Comparison of ENCODE assay signal across 8 cellular contexts in genomic region chr13:53151692-53152421, GRCh38.
DNase-seq lines count a peak whose midpoint lies in the region; ATAC-seq, FAIRE-seq and TF ChIP-seq lines count a peak whose summit lies in the region.

No MANE protein-coding gene starts in this region.

- H3K23ac ChIP-seq in H1 (ENCODE audit: insufficient read length), result no peak overlapping the region

- POLR2A ChIA-PET in H1 (lab: Charles Lee; ENCODE audit: partially characterized antibody), result interaction anchor here (0.7 kb wide), 1 partner anchor 513 kb away, joined by 3 read pairs; no protein-coding TSS in a partner anchor
- POLR2A ChIA-PET in naive thymus-derived CD4-positive, alpha-beta T cell (lab: Charles Lee), result no interaction called here

- CTCF ChIA-PET in H1 (lab: Charles Lee; ENCODE audit: partially characterized antibody), result interaction anchor here (0.6 to 5.3 kb wide), 68 partner anchors 9 to 487 kb away, joined by 3 to 50 read pairs (median 4); partner anchors contain the start of gene PCDH8
- CTCF ChIA-PET in naive thymus-derived CD4-positive, alpha-beta T cell (lab: Charles Lee), result no interaction called here

- H3K27me3 ChIP-seq in H1 (replicated peaks in 1 of 4; ENCODE audit: control insufficient read depth in 3 of 4, extremely low read depth in 1 of 4, insufficient read depth in 3 of 4, low read length in 3 of 4), result no peaks in the 10 kb centered on the region
- no peaks in the 10 kb centered on the region for H3K27me3 ChIP-seq in naive thymus-derived CD4-positive, alpha-beta T cell (ENCODE audit: control insufficient read depth in 2 of 2, insufficient read depth in 2 of 2, low read length in 2 of 2)

- peak; percentile 45 to 93 (median 86) for TF ChIP-seq CTCF in H1 (IDR thresholded peaks at IDR 0.05; ENCODE audit: control extremely low read depth in 1 of 3, insufficient read depth in 1 of 3, low read depth in 1 of 3, low read length in 3 of 3)

- no peak overlapping the region for H2AFZ ChIP-seq in H1 (ENCODE audit: low read length)

- H3K4me2 ChIP-seq in H1 (ENCODE audit: insufficient read depth in 1 of 2, low read depth in 2 of 2, low read length in 2 of 2), result no peak overlapping the region

- no peak overlapping the region for H2BK20ac ChIP-seq in H1 (ENCODE audit: low read length)

- TF ChIP-seq POLR2A in GM12891 (IDR thresholded peaks at IDR 0.05; ENCODE audit: low read depth, low read length), result no peak
- TF ChIP-seq POLR2A in H1 (IDR thresholded peaks at IDR 0.05; ENCODE audit: control extremely low read depth in 1 of 2, low read depth in 2 of 2, low read length in 2 of 2), result no peak

- H2AK5ac ChIP-seq in H1 (ENCODE audit: low read depth, low read length), result no peak overlapping the region

- no peak overlapping the region for H3K4ac ChIP-seq in H1 (replicated peaks; ENCODE audit: insufficient read length, low read depth, low read length)

- TF ChIP-seq RAD21 in H1 (IDR thresholded peaks at IDR 0.05 in 1 of 2, conservative IDR thresholded peaks at IDR 0.05 in 1 of 2; ENCODE audit: low read depth in 2 of 2, low read length in 2 of 2), result peak; percentile 94 to 95

- no peak overlapping the region for H4K91ac ChIP-seq in H1 (replicated peaks; ENCODE audit: insufficient read length, low read length)

- DNase-seq in AG20443 (ENCODE audit: low spot score) (peak; percentile 26), GM12891 (ENCODE audit: insufficient read length, low spot score) (peak; percentile 11), MV-4-11 (lab: John Stamatoyannopoulos, UW) (peak; percentile 66), SK-N-DZ (ENCODE audit: low spot score) (peak; percentile 45), H1 (ENCODE audit: low read depth in 1 of 2, low spot score in 2 of 2) (peak; percentile 27 to 78), RCC 7860 (ENCODE audit: low spot score) (no peak)
- DNase-seq in naive thymus-derived CD4-positive, alpha-beta T cell, result peak in 2 of 9 donors; percentile 1 to 4

- H3K23me2 ChIP-seq in H1 (ENCODE audit: low read depth, low read length), result no peaks in the 10 kb centered on the region

- no peaks in the 10 kb centered on the region for H3K79me2 ChIP-seq in H1 (ENCODE audit: control insufficient read depth in 1 of 2, insufficient read depth in 2 of 2, low read length in 2 of 2)

- no peak overlapping the region for H3K27ac Mint-ChIP-seq in naive thymus-derived CD4-positive, alpha-beta T cell

- H3K14ac ChIP-seq in H1 (ENCODE audit: insufficient read length), result no peak overlapping the region

- no peak overlapping the region for H4K5ac ChIP-seq in H1 (ENCODE audit: insufficient read length, low read depth, low read length)

- intact Hi-C loops in naive thymus-derived CD4-positive, alpha-beta T cell (cut with micrococcal nuclease), result loop anchor here in 1 of 2 donors (5.0 kb wide), 2 partner anchors 485 to 540 kb away; no protein-coding TSS in a partner anchor

- H3K27me3 Mint-ChIP-seq in naive thymus-derived CD4-positive, alpha-beta T cell, result peaks cover 0 to 24% (median 20%) of the 10 kb centered on the region in 5 donors

- H3K4me3 ChIP-seq in H1 (ENCODE audit: extremely low read depth in 1 of 4, insufficient read depth in 2 of 4, low read depth in 3 of 4, low read length in 4 of 4), result no peak overlapping the region
- no peak overlapping the region for H3K4me3 ChIP-seq in naive thymus-derived CD4-positive, alpha-beta T cell (ENCODE audit: low read length)

- H3K36me3 Mint-ChIP-seq in naive thymus-derived CD4-positive, alpha-beta T cell, result no peaks in the 10 kb centered on the region

- H2BK5ac ChIP-seq in H1 (ENCODE audit: low read depth, low read length), result no peak overlapping the region

- H2BK12ac ChIP-seq in H1 (ENCODE audit: low read depth, low read length), result no peak overlapping the region

- no peaks in the 10 kb centered on the region for H3K79me1 ChIP-seq in H1 (ENCODE audit: low read depth, low read length)

- no peaks in the 10 kb centered on the region for H3K4me1 Mint-ChIP-seq in naive thymus-derived CD4-positive, alpha-beta T cell

- peak; percentile 88 for ATAC-seq in HG02588 (IDR thresholded peaks at IDR 0.05; ENCODE audit: unreplicated experiment)
- ATAC-seq in naive thymus-derived CD4-positive, alpha-beta T cell, result peak; percentile 54

- H3K4me3 Mint-ChIP-seq in naive thymus-derived CD4-positive, alpha-beta T cell, result no peak overlapping the region

- no peaks in the 10 kb centered on the region for H4K20me1 ChIP-seq in H1 (replicated peaks in 1 of 2; ENCODE audit: control insufficient read depth in 1 of 2, insufficient read depth in 2 of 2, low read length in 2 of 2)

- no peaks in the 10 kb centered on the region for H3K36me3 ChIP-seq in H1 (ENCODE audit: control insufficient read depth in 2 of 4, insufficient read depth in 4 of 4, low read length in 3 of 4)
- H3K36me3 ChIP-seq in naive thymus-derived CD4-positive, alpha-beta T cell (ENCODE audit: control insufficient read depth in 2 of 3, insufficient read depth in 3 of 3, low read length in 3 of 3), result no peaks in the 10 kb centered on the region

- H3K9me3 ChIP-seq in H1 (ENCODE audit: insufficient read depth in 2 of 2, low read depth in 1 of 2, low read length in 1 of 2), result 0 out of 4 replicates have a peak, but pooled peaks cover 0 to 2% of the 10 kb centered on the region in 2 experiments
- no peaks in the 10 kb centered on the region for H3K9me3 ChIP-seq in naive thymus-derived CD4-positive, alpha-beta T cell (ENCODE audit: control insufficient read depth in 2 of 3, low read length in 3 of 3)

- H2BK120ac ChIP-seq in H1 (replicated peaks; ENCODE audit: low read depth, low read length), result no peak overlapping the region

- 25% methylated on average over 8 of the region's 8 CpGs; no CpG with 5 or more reads in 1 of the 2 experiments for WGBS in H1 (ENCODE audit: extremely low coverage in 1 of 2, insufficient coverage in 1 of 2, insufficient read length in 1 of 2, insufficient replicate concordance in 2 of 2, low coverage in 1 of 2, low lambda C conversion rate in 2 of 2, missing lambda C conversion rate in 1 of 2), 2 experiments

- no peak overlapping the region for H3K9ac ChIP-seq in H1 (replicated peaks in 1 of 4; ENCODE audit: extremely low read depth in 1 of 4, low read depth in 3 of 4, low read length in 3 of 4)

- H3K27ac ChIP-seq in H1 (ENCODE audit: low read depth, low read length), result no peak overlapping the region
- no peak overlapping the region for H3K27ac ChIP-seq in naive thymus-derived CD4-positive, alpha-beta T cell (ENCODE audit: low read depth, low read length)

- no peak for TF ChIP-seq EP300 in H1 (IDR thresholded peaks at IDR 0.05; ENCODE audit: borderline replicate concordance in 1 of 2, low read depth in 2 of 2, low read length in 2 of 2)

- H4K8ac ChIP-seq in H1 (ENCODE audit: extremely low read depth, insufficient read depth, low read length), result no peak overlapping the region

- H3K56ac ChIP-seq in H1 (replicated peaks; ENCODE audit: insufficient read length, low read depth, low read length), result no peak overlapping the region

- no peaks in the 10 kb centered on the region for H3K4me1 ChIP-seq in H1 (replicated peaks in 1 of 4; ENCODE audit: control insufficient read depth in 3 of 4, insufficient read depth in 4 of 4, low read length in 3 of 4)
- H3K4me1 ChIP-seq in naive thymus-derived CD4-positive, alpha-beta T cell (ENCODE audit: control insufficient read depth in 2 of 2, insufficient read depth in 2 of 2, low read length in 2 of 2), result no peaks in the 10 kb centered on the region

- no peak overlapping the region for H3K18ac ChIP-seq in H1 (ENCODE audit: extremely low read depth, low read length)

- no peak overlapping the region for H2BK15ac ChIP-seq in H1 (ENCODE audit: low read length)

- FAIRE-seq in GM12891 (lab: Jason Lieb, UNC) (peak; percentile 13), H1 (lab: Jason Lieb, UNC) (peak; percentile 89), RCC 7860 (lab: Jason Lieb, UNC) (no peak)

- H3K9me3 Mint-ChIP-seq in naive thymus-derived CD4-positive, alpha-beta T cell, result peaks cover 0 to 4% (median 0%) of the 10 kb centered on the region in 11 donors

TF ChIP-seq in GM12891, 5 proteins besides CTCF, POLR2A, EP300 and RAD21:
- TF ChIP-seq POU2F2 (IDR thresholded peaks at IDR 0.05; ENCODE audit: low read depth, low read length) (no peak), TAF1 (IDR thresholded peaks at IDR 0.05; ENCODE audit: low read depth, low read length) (no peak), POLR2AphosphoS5 (IDR thresholded peaks at IDR 0.05; ENCODE audit: low read depth, low read length) (no peak), SPI1 (IDR thresholded peaks at IDR 0.05; ENCODE audit: low read depth, low read length) (no peak), PAX5 (IDR thresholded peaks at IDR 0.05; ENCODE audit: insufficient read depth, low read length, severe bottlenecking) (no peak)

TF ChIP-seq in H1, 55 proteins besides CTCF, POLR2A, EP300 and RAD21:
- TF ChIP-seq TEAD4 (IDR thresholded peaks at IDR 0.05; ENCODE audit: low read depth, low read length) (no peak), SIRT6 (IDR thresholded peaks at IDR 0.05; ENCODE audit: low read length) (no peak), SP1 (IDR thresholded peaks at IDR 0.05; ENCODE audit: low read depth, low read length) (no peak), SIN3A (conservative IDR thresholded peaks at IDR 0.05 in 1 of 2, IDR thresholded peaks at IDR 0.05 in 1 of 2; ENCODE audit: low read depth in 1 of 2, low read length in 2 of 2) (no peak), ATF2 (IDR thresholded peaks at IDR 0.05; ENCODE audit: low read length) (no peak; the same call in 1 of the 2 replicates), SP4 (IDR thresholded peaks at IDR 0.05; ENCODE audit: low read length) (no peak)
